ENCODE assay signal across 17 cellular contexts in the genomic region with DNA sequence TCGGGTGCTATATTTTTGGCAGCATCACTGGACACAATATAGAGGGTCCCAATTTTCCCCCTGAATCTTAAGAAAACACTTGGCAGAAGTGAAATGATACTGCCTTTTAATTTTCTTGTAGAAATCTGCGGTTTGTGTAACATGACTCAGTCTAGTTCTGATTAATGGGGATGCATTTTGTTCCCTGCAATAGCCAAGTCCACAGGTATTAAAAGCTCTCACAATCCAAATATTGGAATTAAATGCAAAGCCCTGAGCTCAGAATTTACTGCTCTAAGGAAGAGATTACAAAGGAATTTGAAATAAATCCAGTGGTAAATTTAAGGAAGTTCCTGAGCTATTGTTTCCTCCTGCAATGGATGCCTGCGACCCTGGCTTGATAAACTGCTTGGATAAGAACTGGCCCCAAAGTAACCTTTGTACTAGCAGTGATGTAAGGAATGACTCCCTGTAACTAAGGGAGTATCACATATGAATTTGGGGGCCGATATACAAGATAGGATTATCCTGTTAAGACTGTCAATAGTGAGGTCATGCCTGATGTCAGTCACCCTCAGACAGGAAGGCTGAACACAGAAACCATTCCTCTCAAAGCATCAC.
DNase-seq lines count a peak whose midpoint lies in the region; ATAC-seq and TF ChIP-seq lines count a peak whose summit lies in the region.
"Had no signal": no experiment of that assay in that cellular context is flagged by ENCODE, and none has a peak within 500 bp of the region (broad histone marks: within the 10 kb centered on the region; RNA-seq: fewer than 3 reads in every experiment).

No MANE protein-coding gene starts in this region.

- H3K27me3 ChIP-seq in heart right ventricle (no peaks in the 10 kb centered on the region), left ventricle myocardium inferior (ENCODE audit: low read depth) (no peaks in the 10 kb centered on the region), breast epithelium (no peaks in the 10 kb centered on the region), testis (no peaks in the 10 kb centered on the region)
- H3K27me3 ChIP-seq: BLaER1 treated with 17β-estradiol and CSF1 and Interleukin-3, amounts not matched to agents 10 nM and 100 nM had no signal

- no peak overlapping the region for H3K4me3 ChIP-seq in heart right ventricle
- no peak overlapping the region for H3K4me3 ChIP-seq in left ventricle myocardium inferior
- H3K4me3 ChIP-seq in cardiac fibroblast (replicated peaks in 1 of 2; ENCODE audit: low read depth in 2 of 2, low read length in 2 of 2), result no peak overlapping the region
- no peak overlapping the region for H3K4me3 ChIP-seq in breast epithelium
- H3K4me3 ChIP-seq in testis, result no peak overlapping the region
- H3K4me3 ChIP-seq: BLaER1 treated with 17β-estradiol and CSF1 and Interleukin-3, amounts not matched to agents 10 nM and 100 nM; K562 had no signal

- DNase-seq in heart right ventricle (no peak), left ventricle myocardium inferior (no peak), cardiac fibroblast (ENCODE audit: low read depth in 2 of 2) (peak; percentile 12 to 13), iris pigment epithelial cell (ENCODE audit: low read depth) (peak; percentile 54), SKM-1 treated with dmso at 0.1 percent for 144 hours (lab: John Stamatoyannopoulos, UW; ENCODE audit: unreplicated experiment) (no peak), breast epithelium (ENCODE audit: low spot score in 2 of 2) (no peak), RWPE1 (ENCODE audit: low spot score) (no peak), testis (no peak)
- DNase-seq: 8988T, DMS153, H7, NCI-H1092, NCI-H345, NCI-H69, Right ventricle myocardium superior had no signal

- intact Hi-C loops in heart right ventricle (cut with DNase I), result no loop called here
- intact Hi-C loops in left ventricle myocardium inferior (cut with micrococcal nuclease), result no loop called here
- intact Hi-C loops in breast epithelium (cut with DNase I; ENCODE audit: low total_unique reads), result no loop called here
- intact Hi-C loops in testis (cut with DNase I; ENCODE audit: low total_unique reads), result no loop called here

- H3K36me3 ChIP-seq in heart right ventricle, result no peaks in the 10 kb centered on the region
- H3K36me3 ChIP-seq in left ventricle myocardium inferior, result no peaks in the 10 kb centered on the region
- no peaks in the 10 kb centered on the region for H3K36me3 ChIP-seq in breast epithelium
- H3K36me3 ChIP-seq in testis (ENCODE audit: low read depth, missing control alignments), result no peaks in the 10 kb centered on the region
- H3K36me3 ChIP-seq: BLaER1 treated with 17β-estradiol and CSF1 and Interleukin-3, amounts not matched to agents 10 nM and 100 nM had no signal

- H3K4me1 ChIP-seq in heart right ventricle, result peaks cover 0 to 13% (median 0%) of the 10 kb centered on the region in 9 donors
- H3K4me1 ChIP-seq in left ventricle myocardium inferior, result no peaks in the 10 kb centered on the region
- H3K4me1 ChIP-seq in breast epithelium, result no peaks in the 10 kb centered on the region
- no peaks in the 10 kb centered on the region for H3K4me1 ChIP-seq in testis
- H3K4me1 ChIP-seq: BLaER1 treated with 17β-estradiol and CSF1 and Interleukin-3, amounts not matched to agents 10 nM and 100 nM had no signal

- H3K27ac ChIP-seq in heart right ventricle, result no peak overlapping the region
- H3K27ac ChIP-seq in left ventricle myocardium inferior (replicated peaks), result no peak overlapping the region
- no peak overlapping the region for H3K27ac ChIP-seq in breast epithelium
- H3K27ac ChIP-seq in RWPE1, result no peak overlapping the region
- no peak overlapping the region for H3K27ac ChIP-seq in testis
- H3K27ac ChIP-seq: BLaER1 treated with 17β-estradiol and CSF1 and Interleukin-3, amounts not matched to agents 10 nM and 100 nM had no signal

- H3K9me3 ChIP-seq in heart right ventricle (peaks cover 0 to 20% (median 10%) of the 10 kb centered on the region in 11 donors), left ventricle myocardium inferior (replicated peaks) (peaks cover 12% of the 10 kb centered on the region), breast epithelium (peaks cover 0 to 7% of the 10 kb centered on the region in 2 donors), testis (no peaks in the 10 kb centered on the region)

- TF ChIP-seq POLR2A in breast epithelium (IDR thresholded peaks at IDR 0.05), result no peak
- TF ChIP-seq POLR2A in testis (IDR thresholded peaks at IDR 0.05), result no peak

- ATAC-seq in heart right ventricle, result peak in 6 of 8 donors; percentile 33 to 80 (median 60)
- ATAC-seq: K562 had no signal

- WGBS in heart right ventricle, 2 donors, result 40 to 49% methylated on average over 4 of the region's 4 CpGs
- WGBS in testis, 2 donors, result 43 to 53% methylated on average over 4 of the region's 4 CpGs

- POLR2A ChIA-PET in RWPE1 (lab: Yijun Ruan, JAX; ENCODE audit: low non-redundant PET), result no interaction called here

- CTCF ChIA-PET in RWPE1 (lab: Yijun Ruan, JAX), result no interaction called here

- no peak for TF ChIP-seq CTCF in heart right ventricle (IDR thresholded peaks at IDR 0.05)
- TF ChIP-seq CTCF in left ventricle myocardium inferior (IDR thresholded peaks at IDR 0.05; ENCODE audit: borderline replicate concordance), result no peak
- TF ChIP-seq CTCF in cardiac fibroblast (IDR thresholded peaks at IDR 0.05; ENCODE audit: low read depth, low read length), result no peak
- no peak for TF ChIP-seq CTCF in breast epithelium (IDR thresholded peaks at IDR 0.05)
- no peak for TF ChIP-seq CTCF in RWPE1 (conservative IDR thresholded peaks at IDR 0.05; ENCODE audit: low read depth)
- TF ChIP-seq CTCF in testis (IDR thresholded peaks at IDR 0.05), result no peak

Comparison
In these comparisons a context has a peak if more than half of its experiments do, and no peak if none do; other contexts are left out.
1. DNase-seq: peak in cardiac fibroblast (2 of 2) and iris pigment epithelial cell (single experiment); none in heart right ventricle (0 of 2), left ventricle myocardium inferior (single experiment), SKM-1 treated with dmso at 0.1 percent for 144 hours (single experiment), breast epithelium (0 of 2), RWPE1 (single experiment) and testis (single experiment).